21 cellular contexts compared by ENCODE assay signal in the genomic region with DNA sequence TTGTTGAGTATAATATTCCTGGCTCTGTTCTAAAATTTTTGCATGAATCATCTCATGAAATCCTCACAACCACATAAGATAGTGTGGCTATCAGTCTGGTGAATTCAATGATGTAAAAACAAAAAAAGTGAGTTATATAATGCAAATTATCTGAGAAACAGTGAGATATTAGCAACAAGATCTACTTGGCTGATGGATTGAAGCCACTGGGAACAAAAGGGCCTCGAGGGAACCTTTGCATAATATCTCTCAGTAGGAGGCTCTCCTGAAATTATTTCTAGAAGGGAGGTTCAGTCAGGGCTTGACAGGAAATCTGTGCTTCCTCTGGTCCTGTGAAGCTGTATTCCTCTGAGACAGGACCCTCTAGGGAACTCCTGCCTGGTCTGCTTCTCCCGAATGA. TPM values are rescaled to one million over a fixed set of nuclear protein-coding genes. Genes with fewer than 3 reads are reported as not detected.
DNase-seq lines count a peak whose midpoint lies in the region; ATAC-seq and TF ChIP-seq lines count a peak whose summit lies in the region.
"Had no signal": no experiment of that assay in that cellular context is flagged by ENCODE, and none has a peak within 500 bp of the region (broad histone marks: within the 10 kb centered on the region; RNA-seq: fewer than 3 reads in every experiment).

No MANE protein-coding gene starts in this region.

- peaks cover 22% of the 10 kb centered on the region; the same call in 1 of the 2 replicates for H3K36me3 ChIP-seq in GM23248 (ENCODE audit: low read depth)
- peaks cover 11 to 35% (median 33%) of the 10 kb centered on the region in 3 donors for H3K36me3 ChIP-seq in skeletal muscle tissue (ENCODE audit: control insufficient read depth in 3 of 3, insufficient read depth in 3 of 3, low read length in 3 of 3)

- no peaks in the 10 kb centered on the region for H3K27me3 Mint-ChIP-seq in H9 (ENCODE audit: low read depth)

- H2BK12ac ChIP-seq in H9 (ENCODE audit: insufficient read length, low read depth, low read length) = no peak overlapping the region

- H2BK15ac ChIP-seq in H9 (ENCODE audit: low read depth, low read length) = no peak overlapping the region

- H3K14ac ChIP-seq in H9 (ENCODE audit: insufficient read depth, low read length) = no peak overlapping the region

- H3K9me3 Mint-ChIP-seq in H9 = no peaks in the 10 kb centered on the region
- H3K9me3 Mint-ChIP-seq: CD14-positive monocyte, GM23338 had no signal

- WGBS in GM23248 (ENCODE audit: low coverage in 1 of 2, low lambda C conversion rate in 2 of 2, missing lambda C conversion rate in 2 of 2), 2 experiments = 58 to 60% methylated on average over 2 of the region's 2 CpGs
- WGBS in H9 (ENCODE audit: extremely low coverage, insufficient read length, low lambda C conversion rate) = no CpG with 5 or more reads among the region's 2 CpGs

- H4K91ac ChIP-seq in H9 (ENCODE audit: insufficient read length, low read depth, low read length) = no peak overlapping the region

- H3K56ac ChIP-seq in H9 (ENCODE audit: insufficient read length, low read depth, low read length) = no peak overlapping the region

- H2BK20ac ChIP-seq in H9 (ENCODE audit: low read depth, low read length, poor library complexity, severe bottlenecking) = no peak overlapping the region

- ATAC-seq in left ventricle myocardium superior = peak; percentile 43
- ATAC-seq: GM23338 had no signal

- no peak overlapping the region for H2BK5ac ChIP-seq in H9 (ENCODE audit: insufficient read length, low read length)

- intact Hi-C loops in left ventricle myocardium superior (cut with micrococcal nuclease) = no loop called here

- no peak overlapping the region for H3K27ac Mint-ChIP-seq in H9
- H3K27ac Mint-ChIP-seq: GM23338 had no signal

- no peak overlapping the region for H3K4ac ChIP-seq in H9 (ENCODE audit: low read depth, low read length)

- no peak for TF ChIP-seq CTCF in choroid plexus epithelial cell (conservative IDR thresholded peaks at IDR 0.05; ENCODE audit: low read depth, low read length)
- TF ChIP-seq CTCF in H9 (conservative IDR thresholded peaks at IDR 0.05) = no peak

- H2AFZ ChIP-seq in GM23248 = no peak overlapping the region
- H2AFZ ChIP-seq in H9 (ENCODE audit: low read length) = no peak overlapping the region
- H2AFZ ChIP-seq: GM23338 had no signal

- no peak overlapping the region for H3K18ac ChIP-seq in H9 (ENCODE audit: insufficient read length, low read depth, low read length)

- in situ Hi-C loops in GM23248 (cut with MboI) = no loop called here

- no peak overlapping the region for H4K8ac ChIP-seq in H9 (replicated peaks; ENCODE audit: insufficient read length, low read depth, low read length)

- H3K79me1 ChIP-seq in H9 (ENCODE audit: insufficient read depth, low read depth, low read length, poor library complexity, severe bottlenecking) = no peaks in the 10 kb centered on the region

- no peak overlapping the region for H3K27ac ChIP-seq in GM23248
- H3K27ac ChIP-seq in skeletal muscle tissue (ENCODE audit: low read depth, low read length) = peak overlapping the region; percentile 18
- H3K27ac ChIP-seq in H9 (ENCODE audit: insufficient read length, low read depth, low read length) = no peak overlapping the region

- H3F3A ChIP-seq in GM23248 (ENCODE audit: insufficient read depth) = no peaks in the 10 kb centered on the region; the same call in 1 of the 2 replicates

- no peak overlapping the region for H3K4me3 Mint-ChIP-seq in H9
- H3K4me3 Mint-ChIP-seq: CD14-positive monocyte, GM23338 had no signal

- H3K4me2 ChIP-seq in GM23248 (ENCODE audit: unreplicated experiment) (no peak overlapping the region), H9 (ENCODE audit: insufficient read depth, insufficient read length, low read length) (no peak overlapping the region)
- H3K4me2 ChIP-seq: GM23338, SK-N-SH had no signal

- no peaks in the 10 kb centered on the region for H3K9me3 ChIP-seq in GM23248 (ENCODE audit: low read depth)
- H3K9me3 ChIP-seq in skeletal muscle tissue (ENCODE audit: control insufficient read depth in 3 of 3, low read length in 3 of 3) = no peaks in the 10 kb centered on the region
- H3K9me3 ChIP-seq in H9 (ENCODE audit: control insufficient read depth, low read depth, low read length) = no peaks in the 10 kb centered on the region
- H3K9me3 ChIP-seq: SK-N-SH had no signal

- H4K20me1 ChIP-seq in GM23248 (ENCODE audit: insufficient read depth) (no peaks in the 10 kb centered on the region), H9 (ENCODE audit: control insufficient read depth, insufficient read depth, insufficient read length) (no peaks in the 10 kb centered on the region)

- peak; percentile 24 for DNase-seq in GM23248
- peak; percentile 60 for DNase-seq in choroid plexus epithelial cell (ENCODE audit: low read depth)
- no peak for DNase-seq in left ventricle myocardium superior
- DNase-seq in DMS79 treated with DMSO at 0.1 percent for 48 hours (lab: John Stamatoyannopoulos, UW) = no peak
- DNase-seq in H9 = no peak
- DNase-seq in pons (ENCODE audit: low spot score) = no peak
- DNase-seq: ACHN; DMS 273 treated with DMSO at 0.1 percent for 48 hours; GF-D8; MM.1S; NCI-H1092 treated with DMSO at 0.1 percent for 48 hours; NCI-H146; NCI-H2029 treated with DMSO at 0.1 percent for 48 hours; NCI-H2171; NCI-H446; NK-92 treated with Interleukin-12 subunit alpha and Interleukin-12 subunit beta, amount 100 ng/mL, for 24 hours; SHP77 treated with DMSO at 0.1 percent for 48 hours; SK-N-SH had no signal

- no peak overlapping the region for H4K5ac ChIP-seq in H9 (ENCODE audit: insufficient read length, low read depth, low read length)

- H3K9me2 ChIP-seq in GM23248 (ENCODE audit: insufficient read depth) = no peaks in the 10 kb centered on the region
- H3K9me2 ChIP-seq: SK-N-SH had no signal

- H3K4me1 ChIP-seq in GM23248 (ENCODE audit: insufficient read depth) = peaks cover 14% of the 10 kb centered on the region; the same call in 1 of the 2 replicates
- H3K4me1 ChIP-seq in skeletal muscle tissue (ENCODE audit: control insufficient read depth in 3 of 3, insufficient read depth in 3 of 3, low read length in 3 of 3) = peaks cover 5 to 15% (median 9%) of the 10 kb centered on the region in 3 donors
- H3K4me1 ChIP-seq in H9 (ENCODE audit: insufficient read depth, low read length) = no peaks in the 10 kb centered on the region

- H3K4me1 Mint-ChIP-seq in H9 = no peaks in the 10 kb centered on the region
- H3K4me1 Mint-ChIP-seq: CD14-positive monocyte, GM23338 had no signal

- H3K36me3 Mint-ChIP-seq in H9 (ENCODE audit: insufficient read depth in 1 of 3, low read depth in 3 of 3) = peaks cover 3 to 17% (median 16%) of the 10 kb centered on the region in 3 experiments; a peak in 4 of 7 replicates

- H3K4me3 ChIP-seq in GM23248 (no peak overlapping the region), choroid plexus epithelial cell (ENCODE audit: low read depth, low read length) (no peak overlapping the region), skeletal muscle tissue (ENCODE audit: low read length in 3 of 3) (no peak overlapping the region)
- H3K4me3 ChIP-seq: GM23338 had no signal

- H3K27me3 ChIP-seq in GM23248 (replicated peaks; ENCODE audit: insufficient read depth) (no peaks in the 10 kb centered on the region), skeletal muscle tissue (ENCODE audit: control insufficient read depth in 3 of 3, insufficient read depth in 3 of 3, low read length in 3 of 3) (no peaks in the 10 kb centered on the region), H9 (ENCODE audit: insufficient read depth, low read length) (no peaks in the 10 kb centered on the region)

- no peak overlapping the region for H2BK120ac ChIP-seq in H9 (ENCODE audit: low read depth, low read length, poor library complexity, severe bottlenecking)

- no peak overlapping the region for H3T11ph ChIP-seq in H9 (ENCODE audit: low read length)

- peaks cover 64% of the 10 kb centered on the region for H3K79me2 ChIP-seq in GM23248 (ENCODE audit: insufficient read depth)
- H3K79me2 ChIP-seq in H9 (ENCODE audit: insufficient read depth, low read length) = no peaks in the 10 kb centered on the region

- H3K23me2 ChIP-seq in H9 (ENCODE audit: insufficient read length, low read depth, low read length, poor library complexity, severe bottlenecking) = no peaks in the 10 kb centered on the region

- H2AK5ac ChIP-seq in H9 (ENCODE audit: insufficient read length, low read length) = no peak overlapping the region

- H3K23ac ChIP-seq in H9 (ENCODE audit: insufficient read length, low read depth, low read length) = no peak overlapping the region

- H3K9ac ChIP-seq in GM23248 = peak overlapping the region; percentile 13; the same call in 1 of the 2 replicates
- peak overlapping the region in 1 of 3 donors; percentile 9 for H3K9ac ChIP-seq in skeletal muscle tissue (ENCODE audit: low read depth in 1 of 3, low read length in 3 of 3)
- no peak overlapping the region for H3K9ac ChIP-seq in H9 (ENCODE audit: extremely low read depth, insufficient read length, low read length)
- H3K9ac ChIP-seq: SK-N-SH had no signal

RNA-seq across cellular contexts. Expression of a gene that starts 30.1 kb away (rescaled TPM):
- 26.4 and 47.3 TPM in 2 replicates for total RNA-seq in GM23248 (2014; rRNA removed; shearing (Covaris generic))
- 35.9 and 37.6 TPM in 2 replicates for polyA plus RNA-seq in GM23248 (2016; fragmentation: Nextera tagmentation; extraction: Ambion mirVana)
- total RNA-seq in left ventricle myocardium superior = 17.3 TPM
- 78.8 TPM for total RNA-seq in skeletal muscle tissue
- 128 and 129 TPM in 2 replicates for total RNA-seq in H9 (2021)

RNA-seq across cellular contexts. Expression of a gene that starts 35.3 kb away (rescaled TPM):
- total RNA-seq in GM23248 (2014; rRNA removed; shearing (Covaris generic)) = 122 and 158 TPM in 2 replicates
- 173 and 175 TPM in 2 replicates for polyA plus RNA-seq in GM23248 (2016; fragmentation: Nextera tagmentation; extraction: Ambion mirVana)
- total RNA-seq in left ventricle myocardium superior (91.4 TPM), skeletal muscle tissue (125 TPM), H9 (2021) (35.4 and 36.4 TPM in 2 replicates)

Comparison
In these comparisons a context has a peak if more than half of its experiments do, and no peak if none do; other contexts are left out.
1. DNase-seq: peak in GM23248 (single experiment) and choroid plexus epithelial cell (single experiment); none in left ventricle myocardium superior (single experiment), DMS79 treated with DMSO at 0.1 percent for 48 hours (single experiment), H9 (single experiment) and pons (single experiment).